ENCODE assay signal across 9 cellular contexts in genomic region chr6:157980288-157981131, GRCh38. TPM values are rescaled to one million over a fixed set of nuclear protein-coding genes. Genes with fewer than 3 reads are reported as not detected.
DNase-seq lines count a peak whose midpoint lies in the region; ATAC-seq and TF ChIP-seq lines count a peak whose summit lies in the region.
"Had no signal": no experiment of that assay in that cellular context is flagged by ENCODE, and none has a peak within 500 bp of the region (broad histone marks: within the 10 kb centered on the region; RNA-seq: fewer than 3 reads in every experiment).

No MANE protein-coding gene starts in this region.

- peaks cover 25% of the 10 kb centered on the region for H3K4me1 ChIP-seq in Panc1 (ENCODE audit: control insufficient read depth, insufficient read depth, low read length)
- H3K4me1 ChIP-seq in esophagus (ENCODE audit: control insufficient read depth in 2 of 2, insufficient read depth in 2 of 2, low read length in 1 of 2) = peaks cover 0 to 11% of the 10 kb centered on the region in 2 donors

- DNase-seq in Panc1 (ENCODE audit: low read depth, low spot score) (no peak), pons (ENCODE audit: low spot score) (peak; percentile 14), SKM-1 treated with dmso at 0.1 percent for 144 hours (lab: John Stamatoyannopoulos, UW; ENCODE audit: unreplicated experiment) (no peak), epidermal melanocyte (ENCODE audit: insufficient read length, low spot score) (no peak)
- DNase-seq in activated CD4-positive, CD25-positive, alpha-beta regulatory T cell treated with anti-CD3 and anti-CD28 coated beads, Interleukin-2, amount 50 U/mL, for 72 hours = no peak

- CTCF ChIA-PET in Panc1 (lab: Charles Lee) = interaction anchor here (0.6 to 0.7 kb wide), 2 partner anchors 40 to 156 kb away, joined by 3 to 4 read pairs; no protein-coding TSS in a partner anchor

- H3K9me3 ChIP-seq in Panc1 (ENCODE audit: control insufficient read depth, insufficient read depth, low read depth, low read length) (no peaks in the 10 kb centered on the region), esophagus (ENCODE audit: control insufficient read depth in 2 of 2, insufficient read depth in 1 of 2, low read depth in 1 of 2, low read length in 1 of 2) (no peaks in the 10 kb centered on the region)

- 39 to 49% methylated on average over 19 of the region's 19 CpGs for WGBS in esophagus, 2 donors

- BruUV-seq in Panc1 (replicated peaks; lab: Mats Ljungman, UMichigan) = TSS peak; percentile 90

- intact Hi-C loops in Panc1 (cut with micrococcal nuclease; ENCODE audit: unreplicated experiment) = loop anchor here (5.0 kb wide), 1 partner anchor 62 kb away; no protein-coding TSS in a partner anchor

- peak; percentile 12 for ATAC-seq in GM21515 (IDR thresholded peaks at IDR 0.05; ENCODE audit: unreplicated experiment)
- ATAC-seq in Panc1 = 0 out of 2 replicates have a peak, but pooled peaks have one; percentile 25
- ATAC-seq in GM21619 (IDR thresholded peaks at IDR 0.05; ENCODE audit: unreplicated experiment) = no peak

- H3K36me3 ChIP-seq in Panc1 (ENCODE audit: control insufficient read depth, insufficient read depth, low read length) (no peaks in the 10 kb centered on the region; the same call in none of the 2 replicates), esophagus (ENCODE audit: control insufficient read depth in 2 of 2, insufficient read depth in 2 of 2, low read length in 1 of 2) (no peaks in the 10 kb centered on the region)

- H3K4me3 ChIP-seq in Panc1 (ENCODE audit: low read depth in 2 of 2, low read length in 2 of 2) (peak overlapping the region; percentile 62 to 81), esophagus (ENCODE audit: low read depth in 1 of 2, low read length in 2 of 2) (peak overlapping the region; percentile 89 to 98)

- POLR2A ChIA-PET in Panc1 (lab: Charles Lee) = interaction anchor here (0.6 kb wide), 1 partner anchor 13 kb away, joined by 6 read pairs; no protein-coding TSS in a partner anchor

- in situ Hi-C loops in Panc1 (cut with HindIII; ENCODE audit: low pct_unique_long_range_greater_than_20kb, low sequenced_read_pairs) = no loop called here

- TF ChIP-seq CTCF in Panc1 (IDR thresholded peaks at IDR 0.05) = no peak

- H3K27ac ChIP-seq in Panc1 (ENCODE audit: low read length) = peak overlapping the region; percentile 86
- peak overlapping the region in 1 of 2 donors; percentile 1 for H3K27ac ChIP-seq in esophagus (ENCODE audit: low read depth in 2 of 2, low read length in 1 of 2)
- H3K27ac ChIP-seq: SK-N-MC had no signal

- H3K27me3 ChIP-seq in Panc1 (ENCODE audit: control insufficient read depth, insufficient read depth, low read length) (no peaks in the 10 kb centered on the region), esophagus (ENCODE audit: control insufficient read depth in 1 of 2, insufficient read depth in 2 of 2, low read length in 2 of 2) (no peaks in the 10 kb centered on the region)

RNA-seq across cellular contexts. Expression of gene SYNJ2, which starts 1.2 kb away (rescaled TPM):
- total RNA-seq in Panc1 (2021; ENCODE audit: unreplicated experiment) = 70.0 TPM
- polyA plus RNA-seq in Panc1 (2012; ENCODE audit: insufficient read length) = 38.7 TPM
- 1 to 10 TPM; 5.7 to 8.1 TPM for polyA plus RNA-seq in esophagus
